Comparison of ENCODE assay signal across 16 cellular contexts in the genomic region with DNA sequence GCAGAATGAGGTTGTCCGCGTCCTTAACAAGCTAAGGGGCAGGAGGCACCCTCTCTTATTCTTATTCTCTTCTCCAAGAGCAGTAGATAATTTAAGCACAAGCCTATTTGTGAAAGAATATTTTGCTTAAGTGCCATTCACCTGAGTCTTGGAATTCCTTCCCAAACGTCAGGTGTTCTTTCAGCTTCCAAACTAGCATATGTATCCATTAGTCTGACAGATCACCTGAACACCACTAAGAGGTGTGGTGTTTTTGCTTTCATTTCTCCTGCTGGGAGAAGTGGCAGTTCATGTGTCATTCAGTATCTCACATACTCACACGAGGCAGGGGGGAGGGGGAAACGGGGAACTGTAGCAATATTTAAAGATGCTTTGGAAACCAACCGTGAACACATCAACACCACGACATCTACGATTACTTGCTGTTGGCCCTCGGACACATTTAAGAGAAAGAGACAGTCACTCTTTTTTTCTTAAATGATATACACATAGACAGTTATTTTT.
"Had no signal": no experiment of that assay in that cellular context is flagged by ENCODE, and none has a peak within 500 bp of the region (broad histone marks: within the 10 kb centered on the region; RNA-seq: fewer than 3 reads in every experiment).

No MANE protein-coding gene starts in this region.

- DNase-seq: activated CD4-positive, CD25-positive, alpha-beta regulatory T cell treated with anti-CD3 and anti-CD28 coated beads, Interleukin-2, amount 50 U/mL, for 72 hours; activated gamma-delta T cell; cerebellar nuclear complex; effector CD4-positive, alpha-beta T cell; gastrocnemius medialis; head of caudate nucleus; lower lobe of right lung; natural killer cell; nucleus accumbens; retina; spleen; stimulated activated CD4-positive, alpha-beta T cell treated with anti-CD3 and anti-CD28 coated beads, Interleukin-4, amount 100 ng/mL, for 4 hours; testis had no signal

- H3K27ac ChIP-seq: adrenal gland, breast epithelium, gastrocnemius medialis, lower lobe of right lung, testis, upper lobe of left lung had no signal

- H3K4me3 ChIP-seq: adrenal gland, breast epithelium, gastrocnemius medialis, lower lobe of right lung, spleen, testis, upper lobe of left lung had no signal

- H3K27me3 ChIP-seq: adrenal gland, breast epithelium, gastrocnemius medialis, spleen, testis, upper lobe of left lung had no signal
